ENCODE assay signal across 8 cellular contexts in the genomic region with DNA sequence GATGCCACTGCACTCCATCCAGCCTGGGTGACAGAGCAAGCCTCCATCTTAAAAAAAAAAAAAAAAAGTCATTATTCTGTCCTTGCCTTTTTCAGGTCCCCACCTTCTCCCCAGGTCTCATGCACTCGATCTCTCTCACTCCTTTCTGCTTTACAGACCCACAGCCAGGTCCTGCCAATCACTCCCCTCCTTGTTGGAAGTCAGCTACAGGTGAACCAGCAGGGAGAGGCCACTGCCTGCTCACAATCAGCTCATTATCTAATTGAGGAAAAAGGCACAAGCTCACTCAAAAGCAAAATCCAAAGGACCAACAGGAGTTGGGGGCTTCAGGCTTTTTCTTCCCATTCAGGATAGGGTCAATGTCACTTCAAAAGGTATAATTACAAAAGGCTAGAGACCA. TPM values are rescaled to one million over a fixed set of nuclear protein-coding genes. Genes with fewer than 3 reads are reported as not detected.
DNase-seq lines count a peak whose midpoint lies in the region; ATAC-seq and TF ChIP-seq lines count a peak whose summit lies in the region.

No MANE protein-coding gene starts in this region.

- DNase-seq in AG10803 (ENCODE audit: low read depth), result no peak
- DNase-seq in colonic mucosa, result no peak
- no peak for DNase-seq in UCSD-AML1 (lab: John Stamatoyannopoulos, UW; ENCODE audit: unreplicated experiment)
- no peak for DNase-seq in occipital lobe (lab: John Stamatoyannopoulos, UW)

- peak overlapping the region in 2 of 3 donors; percentile 90 to 95 for H3K27ac Mint-ChIP-seq in IgD-negative memory B cell
- peak overlapping the region; percentile 94 to 96 (median 96) for H3K27ac Mint-ChIP-seq in nephron

- H3K4me3 Mint-ChIP-seq in IgD-negative memory B cell (peak overlapping the region; percentile 93 to 98 (median 96)), nephron (peak overlapping the region; percentile 96 to 98 (median 97))

- peak overlapping the region; percentile 86 for H3K4me3 ChIP-seq in AG10803 (ENCODE audit: low read length)
- H3K4me3 ChIP-seq in colonic mucosa, result no peak overlapping the region

- H3K36me3 Mint-ChIP-seq in IgD-negative memory B cell (peaks cover 13% of the 10 kb centered on the region), nephron (ENCODE audit: low read depth) (peaks cover 17% of the 10 kb centered on the region)

- peaks cover 41 to 53% (median 42%) of the 10 kb centered on the region in 3 donors for H3K4me1 Mint-ChIP-seq in IgD-negative memory B cell
- peaks cover 39% of the 10 kb centered on the region for H3K4me1 Mint-ChIP-seq in nephron

- ATAC-seq in HG02840 (IDR thresholded peaks at IDR 0.05; ENCODE audit: low FRiP score, unreplicated experiment) (no peak), GM19328 (IDR thresholded peaks at IDR 0.05; ENCODE audit: unreplicated experiment) (no peak)

- intact Hi-C loops in colonic mucosa (cut with DNase I), result no loop called here

- H3K9me3 Mint-ChIP-seq in IgD-negative memory B cell, result peaks cover 0 to 4% (median 0%) of the 10 kb centered on the region in 3 donors
- no peaks in the 10 kb centered on the region for H3K9me3 Mint-ChIP-seq in nephron

- peak overlapping the region in 1 of 2 donors; percentile 96 for H3K9ac ChIP-seq in colonic mucosa (ENCODE audit: low read depth in 2 of 2, low read length in 2 of 2)

- H3K27ac ChIP-seq in colonic mucosa, result peak overlapping the region; percentile 79

- no peaks in the 10 kb centered on the region for H3K9me3 ChIP-seq in colonic mucosa

- no peaks in the 10 kb centered on the region for H3K27me3 Mint-ChIP-seq in IgD-negative memory B cell
- H3K27me3 Mint-ChIP-seq in nephron (ENCODE audit: low read depth), result no peaks in the 10 kb centered on the region

- no peak for TF ChIP-seq CTCF in AG10803 (conservative IDR thresholded peaks at IDR 0.05; ENCODE audit: low read length)
- TF ChIP-seq CTCF in colonic mucosa (IDR thresholded peaks at IDR 0.05), result no peak
- no peak for TF ChIP-seq CTCF in nephron (IDR thresholded peaks at IDR 0.05; ENCODE audit: unreplicated experiment in 3 of 3)

- H3K36me3 ChIP-seq in colonic mucosa, result no peaks in the 10 kb centered on the region

- peaks cover 5% of the 10 kb centered on the region for H3K4me1 ChIP-seq in colonic mucosa

- H3K27me3 ChIP-seq in colonic mucosa, result no peaks in the 10 kb centered on the region

RNA-seq across cellular contexts. Expression of gene WDFY1, which starts 2.0 kb away (rescaled TPM):
- 36.1 TPM for polyA plus RNA-seq in IgD-negative memory B cell
- total RNA-seq in colonic mucosa (10 to 100 TPM; 50.0 to 63.5 TPM), occipital lobe (67.8 TPM)

RNA-seq across cellular contexts. Expression of gene MRPL44, which starts 14.1 kb away (rescaled TPM):
- polyA plus RNA-seq in IgD-negative memory B cell, result 39.8 TPM
- total RNA-seq in colonic mucosa, result 10 to 100 TPM; 40.8 to 49.4 TPM
- total RNA-seq in occipital lobe, result 80.2 TPM
